8 cellular contexts compared by ENCODE assay signal in genomic region chr11:35013514-35014191, GRCh38.
A peak's percentile ranks its signal among the peaks of the same experiment; 100 is the strongest.
DNase-seq lines count a peak whose midpoint lies in the region; ATAC-seq and TF ChIP-seq lines count a peak whose summit lies in the region.

No MANE protein-coding gene starts in this region.

- no peaks in the 10 kb centered on the region for H3K9me3 ChIP-seq in PC-9 (ENCODE audit: insufficient read depth, low read depth)

- no peaks in the 10 kb centered on the region for H3K27me3 ChIP-seq in PC-9 (ENCODE audit: insufficient read depth, low read depth)

- POLR2A ChIA-PET in T-cell (lab: Charles Lee): interaction anchor here (0.6 to 2.9 kb wide), 15 partner anchors 14 to 312 kb away, joined by 3 to 23 read pairs (median 4); no protein-coding TSS in a partner anchor
- POLR2A ChIA-PET in PC-9 (lab: Charles Lee; ENCODE audit: unreplicated experiment): interaction anchor here (0.6 to 0.7 kb wide), 3 partner anchors 15 to 206 kb away, joined by 4 to 31 read pairs (median 16); no protein-coding TSS in a partner anchor

- no peak for TF ChIP-seq CTCF in PC-9 (conservative IDR thresholded peaks at IDR 0.05)

- ATAC-seq in GM21528 (IDR thresholded peaks at IDR 0.05; ENCODE audit: low FRiP score, unreplicated experiment) (peak; percentile 41), T-cell (replicated peaks in 1 of 4) (peak; percentile 38 to 64 (median 47)), GM19328 (IDR thresholded peaks at IDR 0.05; ENCODE audit: unreplicated experiment) (no peak)

- no peaks in the 10 kb centered on the region for H4K20me1 ChIP-seq in PC-9 (ENCODE audit: insufficient read depth)

- peaks cover 23 to 38% (median 32%) of the 10 kb centered on the region in 3 donors for H3K4me1 Mint-ChIP-seq in T-cell

- no peaks in the 10 kb centered on the region for H3K36me3 ChIP-seq in PC-9 (ENCODE audit: low read depth)

- no peak overlapping the region for H3K4me3 ChIP-seq in PC-9

- H3K4me3 Mint-ChIP-seq in T-cell: peak overlapping the region; percentile 21 to 62 (median 22)

- DNase-seq in EH (ENCODE audit: low read depth) (peak; percentile 34), T-cell (peak in 18 of 34 experiments; percentile 5 to 51 (median 31)), fibroblast of gingiva (ENCODE audit: low read depth) (peak; percentile 54), PC-9 (no peak), NCI-H1105 (lab: John Stamatoyannopoulos, UW) (no peak), mucosa of gallbladder (ENCODE audit: low spot score) (no peak)

- CTCF ChIA-PET in T-cell (lab: Charles Lee) (interaction anchor here (0.6 to 1.3 kb wide), 6 partner anchors 13 to 911 kb away, joined by 3 to 4 read pairs (median 3); no protein-coding TSS in a partner anchor), PC-9 (lab: Charles Lee) (interaction anchor here (0.6 to 0.7 kb wide), 2 partner anchors 478 to 832 kb away, joined by 6 to 7 read pairs; no protein-coding TSS in a partner anchor)

- no peaks in the 10 kb centered on the region for H3K79me2 ChIP-seq in PC-9 (ENCODE audit: low read depth)

- peaks cover 38% of the 10 kb centered on the region for H3F3A ChIP-seq in PC-9 (ENCODE audit: insufficient read depth, low read depth)

- intact Hi-C loops in PC-9 (cut with micrococcal nuclease; ENCODE audit: unreplicated experiment): no loop called here

- H3K27ac Mint-ChIP-seq in T-cell: peak overlapping the region; percentile 85 to 86

- no peaks in the 10 kb centered on the region for H3K9me3 Mint-ChIP-seq in T-cell

- no TSS peak for BruUV-seq in PC-9 (replicated peaks; lab: Mats Ljungman, UMichigan)

- H2AFZ ChIP-seq in PC-9: no peak overlapping the region

- H3K4me1 ChIP-seq in PC-9 (replicated peaks; ENCODE audit: insufficient read depth): peaks cover 56% of the 10 kb centered on the region

- H3K27ac ChIP-seq in PC-9: no peak overlapping the region

- no peaks in the 10 kb centered on the region for H3K36me3 Mint-ChIP-seq in T-cell

- H3K4me2 ChIP-seq in PC-9: no peak overlapping the region

- no peaks in the 10 kb centered on the region for H3K27me3 Mint-ChIP-seq in T-cell

- no peaks in the 10 kb centered on the region for H3K9me2 ChIP-seq in PC-9 (ENCODE audit: insufficient read depth)

Comparison
In these comparisons a context has a peak if more than half of its experiments do, and no peak if none do; other contexts are left out.
1. DNase-seq: peak in EH (single experiment), T-cell (18 of 34) and fibroblast of gingiva (single experiment); none in PC-9 (0 of 2), NCI-H1105 (single experiment) and mucosa of gallbladder (single experiment).